In the genomic region with DNA sequence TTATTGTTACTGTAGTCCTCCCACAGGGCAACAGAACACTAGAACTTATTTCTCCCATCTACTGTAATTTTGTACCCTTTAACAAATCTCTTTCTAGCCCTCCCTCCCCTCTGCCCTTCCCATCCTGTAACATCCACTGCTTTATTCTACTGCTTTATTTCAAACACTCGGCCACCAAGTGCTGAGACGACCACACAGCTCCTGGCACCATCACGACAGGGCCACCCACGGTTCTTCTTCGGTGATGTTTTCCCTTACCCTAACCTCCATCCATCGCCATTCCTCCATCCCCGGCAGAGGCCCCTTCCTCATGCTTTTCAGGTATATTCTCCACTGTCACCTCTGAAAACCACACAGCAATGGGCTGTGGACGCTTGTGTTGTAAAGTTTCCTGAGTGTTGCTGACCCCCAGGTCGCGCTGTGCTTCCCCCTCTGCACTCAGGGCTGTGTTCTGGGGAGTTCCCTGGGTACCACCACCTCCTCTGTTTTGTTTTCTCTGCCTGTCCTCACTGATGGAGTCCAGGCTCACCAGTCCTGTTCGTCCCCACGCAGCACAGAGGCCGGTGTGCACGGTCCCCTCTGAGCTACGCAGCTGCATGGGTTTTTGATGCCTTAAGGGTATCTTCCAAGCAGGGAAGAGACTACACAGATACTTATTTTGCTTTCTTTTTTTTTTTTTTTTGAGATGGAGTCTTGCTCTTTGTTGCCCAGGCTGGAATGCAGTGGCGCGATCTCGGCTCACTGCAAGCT, we compare ENCODE assay signal across 38 cellular contexts.
"Had no signal": no experiment of that assay in that cellular context is flagged by ENCODE, and none has a peak within 500 bp of the region (broad histone marks: within the 10 kb centered on the region; RNA-seq: fewer than 3 reads in every experiment).

No MANE protein-coding gene starts in this region.

- H3K9me3 ChIP-seq: adrenal gland, ascending aorta, body of pancreas, breast epithelium had no signal

- H3K27me3 Mint-ChIP-seq: activated naive CD4-positive, alpha-beta T cell treated with anti-CD3 and anti-CD28 coated beads, Interleukin-2, amount 10 ng/mL, durations not matched to agents 7 days and 5 days; activated naive CD4-positive, alpha-beta T cell treated with anti-CD3 and anti-CD28 coated beads, Interleukin-2, amount 50 U/mL, for 24 hours; activated naive CD8-positive, alpha-beta T cell; activated naive CD8-positive, alpha-beta T cell treated with anti-CD3 and anti-CD28 coated beads for 36 hours; activated naive CD8-positive, alpha-beta T cell treated with anti-CD3 and anti-CD28 coated beads, Interleukin-2, amount 10 ng/mL, durations not matched to agents 7 days and 5 days; activated naive CD8-positive, alpha-beta T cell treated with anti-CD3 and anti-CD28 coated beads, Interleukin-2, amount 50 U/mL, for 24 hours; activated T-cell treated with anti-CD3 and anti-CD28 coated beads, Interleukin-2, amount 50 U/mL, for 24 hours; activated T-helper 17 cell treated with anti-CD3 and anti-CD28 coated beads, Interleukin-2, amount 50 U/mL, for 72 hours had no signal

- H3K4me3 Mint-ChIP-seq: activated naive CD4-positive, alpha-beta T cell treated with anti-CD3 and anti-CD28 coated beads for 36 hours; activated naive CD4-positive, alpha-beta T cell treated with anti-CD3 and anti-CD28 coated beads, Interleukin-2, amount 10 ng/mL, durations not matched to agents 7 days and 5 days; activated naive CD4-positive, alpha-beta T cell treated with anti-CD3 and anti-CD28 coated beads, Interleukin-2, amount 50 U/mL, for 24 hours; activated naive CD8-positive, alpha-beta T cell; activated naive CD8-positive, alpha-beta T cell treated with anti-CD3 and anti-CD28 coated beads for 36 hours; activated naive CD8-positive, alpha-beta T cell treated with anti-CD3 and anti-CD28 coated beads, Interleukin-2, amount 10 ng/mL, durations not matched to agents 7 days and 5 days; activated naive CD8-positive, alpha-beta T cell treated with anti-CD3 and anti-CD28 coated beads, Interleukin-2, amount 50 U/mL, for 24 hours; activated T-cell treated with anti-CD3 and anti-CD28 coated beads, Interleukin-2, amount 50 U/mL, for 24 hours; activated T-cell treated with anti-CD3 and anti-CD28 coated beads, Interleukin-2, amount 50 U/mL, for 4 hours; activated T-cell treated with anti-CD3 and anti-CD28 coated beads, Interleukin-2, amount 50 U/mL, for 72 hours; activated T-helper 1 cell treated with anti-CD3 and anti-CD28 coated beads, Interleukin-12 subunit alpha, Interleukin-12 subunit beta, Interleukin-2, Interleukin-4 antibody, amounts not matched to agents 30 ng/mL and 10 ng/mL and 1 ng/mL, durations not matched to agents 14 hours and 24 hours and 36 hours; activated T-helper 17 cell treated with anti-CD3 and anti-CD28 coated beads, Interleukin-2, amount 50 U/mL, for 72 hours; brain; central memory CD8-positive, alpha-beta T cell had no signal

- H3K4me1 Mint-ChIP-seq: activated naive CD4-positive, alpha-beta T cell treated with anti-CD3 and anti-CD28 coated beads, Interleukin-2, amount 10 ng/mL, durations not matched to agents 7 days and 5 days; activated naive CD4-positive, alpha-beta T cell treated with anti-CD3 and anti-CD28 coated beads, Interleukin-2, amount 50 U/mL, for 24 hours; activated naive CD8-positive, alpha-beta T cell treated with anti-CD3 and anti-CD28 coated beads for 36 hours; activated naive CD8-positive, alpha-beta T cell treated with anti-CD3 and anti-CD28 coated beads, Interleukin-2, amount 10 ng/mL, durations not matched to agents 7 days and 5 days; activated naive CD8-positive, alpha-beta T cell treated with anti-CD3 and anti-CD28 coated beads, Interleukin-2, amount 50 U/mL, for 24 hours; activated T-helper 17 cell treated with anti-CD3 and anti-CD28 coated beads, Interleukin-2, amount 50 U/mL, for 72 hours; central memory CD8-positive, alpha-beta T cell had no signal

- H3K9me3 Mint-ChIP-seq: activated naive CD4-positive, alpha-beta T cell treated with anti-CD3 and anti-CD28 coated beads, Interleukin-2, amount 50 U/mL, for 24 hours had no signal

- H3K36me3 ChIP-seq: adrenal gland, ascending aorta, brain microvascular endothelial cell, breast epithelium, cardiac muscle cell had no signal

- H3K36me3 Mint-ChIP-seq: activated naive CD4-positive, alpha-beta T cell treated with anti-CD3 and anti-CD28 coated beads, Interleukin-2, amount 10 ng/mL, durations not matched to agents 7 days and 5 days; activated naive CD4-positive, alpha-beta T cell treated with anti-CD3 and anti-CD28 coated beads, Interleukin-2, amount 50 U/mL, for 24 hours; activated naive CD4-positive, alpha-beta T cell treated with anti-CD3 and anti-CD28 coated beads, Interleukin-2, amount 50 U/mL, for 72 hours; activated naive CD8-positive, alpha-beta T cell; activated naive CD8-positive, alpha-beta T cell treated with anti-CD3 and anti-CD28 coated beads for 36 hours; activated naive CD8-positive, alpha-beta T cell treated with anti-CD3 and anti-CD28 coated beads, Interleukin-2, amount 10 ng/mL, durations not matched to agents 7 days and 5 days; brain had no signal

- H3K4me1 ChIP-seq: adrenal gland, ascending aorta, body of pancreas, breast epithelium had no signal

- H3K27ac Mint-ChIP-seq: activated naive CD4-positive, alpha-beta T cell treated with anti-CD3 and anti-CD28 coated beads for 36 hours; activated naive CD4-positive, alpha-beta T cell treated with anti-CD3 and anti-CD28 coated beads, Interleukin-2, amount 10 ng/mL, durations not matched to agents 7 days and 5 days; activated naive CD4-positive, alpha-beta T cell treated with anti-CD3 and anti-CD28 coated beads, Interleukin-2, amount 50 U/mL, for 24 hours; activated naive CD8-positive, alpha-beta T cell; activated naive CD8-positive, alpha-beta T cell treated with anti-CD3 and anti-CD28 coated beads for 36 hours; activated naive CD8-positive, alpha-beta T cell treated with anti-CD3 and anti-CD28 coated beads, Interleukin-2, amount 10 ng/mL, durations not matched to agents 7 days and 5 days; activated naive CD8-positive, alpha-beta T cell treated with anti-CD3 and anti-CD28 coated beads, Interleukin-2, amount 50 U/mL, for 24 hours; activated T-cell treated with anti-CD3 and anti-CD28 coated beads, Interleukin-2, amount 50 U/mL, for 24 hours; activated T-cell treated with anti-CD3 and anti-CD28 coated beads, Interleukin-2, amount 50 U/mL, for 72 hours; activated T-helper 1 cell treated with anti-CD3 and anti-CD28 coated beads, Interleukin-12 subunit alpha, Interleukin-12 subunit beta, Interleukin-2, Interleukin-4 antibody, amounts not matched to agents 30 ng/mL and 10 ng/mL and 1 ng/mL, durations not matched to agents 14 hours and 24 hours and 36 hours; activated T-helper 17 cell treated with anti-CD3 and anti-CD28 coated beads, Interleukin-2, amount 50 U/mL, for 72 hours; activated T-helper 2 cell treated with anti-CD3 and anti-CD28 coated beads, Interferon-gamma antibody, Interleukin-2, Interleukin-4, amounts not matched to agents 10 μg/mL and 5 μg/mL and 100 μg/mL, durations not matched to agents 14 hours and 24 hours and 36 hours; brain had no signal

- DNase-seq: activated effector memory CD4-positive, alpha-beta T cell treated with anti-CD3 and anti-CD28 coated beads, Interleukin-2, amount 50 U/mL, for 16 hours; activated effector memory CD4-positive, alpha-beta T cell treated with Interleukin-2 at 50 U/mL for 16 hours; activated gamma-delta T cell; activated gamma-delta T cell treated with Interleukin-2 at 50 U/mL for 16 hours; activated naive CD4-positive, alpha-beta T cell; activated naive CD4-positive, alpha-beta T cell treated with anti-CD3 and anti-CD28 coated beads for 36 hours; activated naive CD4-positive, alpha-beta T cell treated with anti-CD3 and anti-CD28 coated beads, Interleukin-2, amount 10 ng/mL, durations not matched to agents 7 days and 5 days; activated naive CD4-positive, alpha-beta T cell treated with anti-CD3 and anti-CD28 coated beads, Interleukin-2, amount 50 U/mL, for 16 hours; activated naive CD4-positive, alpha-beta T cell treated with Interleukin-2 at 50 U/mL for 16 hours; activated naive CD8-positive, alpha-beta T cell treated with anti-CD3 and anti-CD28 coated beads for 36 hours; activated naive CD8-positive, alpha-beta T cell treated with anti-CD3 and anti-CD28 coated beads, Interleukin-2, amount 10 ng/mL, durations not matched to agents 7 days and 5 days; activated naive CD8-positive, alpha-beta T cell treated with anti-CD3 and anti-CD28 coated beads, Interleukin-2, amount 50 U/mL, for 24 hours; activated T-cell treated with anti-CD3 and anti-CD28 coated beads, Interleukin-2, amount 50 U/mL, for 1 hour; activated T-cell treated with anti-CD3 and anti-CD28 coated beads, Interleukin-2, amount 50 U/mL, for 24 hours; activated T-cell treated with anti-CD3 and anti-CD28 coated beads, Interleukin-2, amount 50 U/mL, for 4 hours; activated T-cell treated with anti-CD3 and anti-CD28 coated beads, Interleukin-2, amount 50 U/mL, for 48 hours; activated T-cell treated with anti-CD3 and anti-CD28 coated beads, Interleukin-2, amount 50 U/mL, for 72 hours; amniotic stem cell; amygdala; anterior cingulate cortex; aorta; body of pancreas; brain microvascular endothelial cell; caudate nucleus; central memory CD4-positive, alpha-beta T cell; cerebellar nuclear complex had no signal

- H3K27ac ChIP-seq: adrenal gland, ascending aorta, body of pancreas, brain microvascular endothelial cell, breast epithelium, cardiac muscle cell had no signal

- H3K4me3 ChIP-seq: adrenal gland, ascending aorta, body of pancreas, breast epithelium, cardiac muscle cell had no signal

- ATAC-seq: activated naive CD4-positive, alpha-beta T cell treated with anti-CD3 and anti-CD28 coated beads, Interleukin-2, amount 50 U/mL, for 72 hours; activated naive CD8-positive, alpha-beta T cell treated with anti-CD3 and anti-CD28 coated beads, Interleukin-2, amount 50 U/mL, for 24 hours; activated T-cell treated with anti-CD3 and anti-CD28 coated beads, Interleukin-2, amount 50 U/mL, for 4 hours; activated T-cell treated with anti-CD3 and anti-CD28 coated beads, Interleukin-2, amount 50 U/mL, for 72 hours; activated T-helper 17 cell treated with anti-CD3 and anti-CD28 coated beads, Interleukin-2, amount 50 U/mL, for 72 hours; body of pancreas had no signal

- H3K27me3 ChIP-seq: adrenal gland, ascending aorta, body of pancreas, brain microvascular endothelial cell, breast epithelium, cardiac muscle cell had no signal
